ENCODE assay signal across 24 cellular contexts in the genomic region with DNA sequence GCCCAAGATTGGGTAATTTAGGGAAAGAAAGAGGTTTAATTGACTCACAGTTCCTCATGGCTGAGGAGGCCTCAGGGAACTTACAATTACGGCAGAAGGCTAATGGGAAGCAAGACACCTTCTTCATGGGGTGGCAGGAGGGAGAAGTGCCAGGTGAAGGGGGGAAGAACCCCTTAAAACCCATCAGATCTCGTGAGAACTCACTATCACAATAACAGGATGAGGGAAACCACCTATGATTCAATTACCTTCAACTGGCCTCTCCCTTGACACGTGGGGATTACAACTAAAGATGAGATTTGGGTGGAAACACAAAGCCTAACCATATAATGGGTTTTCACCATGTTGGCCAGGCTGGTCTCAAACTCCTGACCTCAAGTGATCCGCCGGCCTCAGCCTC. TPM values are rescaled to one million over a fixed set of nuclear protein-coding genes. Genes with fewer than 3 reads are reported as not detected.
A peak's percentile ranks its signal among the peaks of the same experiment; 100 is the strongest.
DNase-seq lines count a peak whose midpoint lies in the region; ATAC-seq and TF ChIP-seq lines count a peak whose summit lies in the region.
"Had no signal": no experiment of that assay in that cellular context is flagged by ENCODE, and none has a peak within 500 bp of the region (broad histone marks: within the 10 kb centered on the region; RNA-seq: fewer than 3 reads in every experiment).

No MANE protein-coding gene starts in this region.

- no peaks in the 10 kb centered on the region for H3K4me1 ChIP-seq in CD8-positive, alpha-beta T cell (ENCODE audit: insufficient read depth, low read length)
- H3K4me1 ChIP-seq: Peyer's patch had no signal

- no peak overlapping the region for H3K4me3 Mint-ChIP-seq in activated CD4-positive, alpha-beta T cell treated with anti-CD3 and anti-CD28 coated beads, Interleukin-2, amount 10 ng/mL, durations not matched to agents 7 days and 5 days
- no peak overlapping the region for H3K4me3 Mint-ChIP-seq in CD8-positive, alpha-beta T cell
- no peak overlapping the region for H3K4me3 Mint-ChIP-seq in activated naive CD8-positive, alpha-beta T cell
- no peak overlapping the region for H3K4me3 Mint-ChIP-seq in neural crest cell
- H3K4me3 Mint-ChIP-seq: natural killer cell; stimulated activated memory B cell treated with anti-CD40 and anti-IgM and Interleukin-4, amounts not matched to agents 10 μg/mL and 1 μg/mL and 100 μg/mL, for 72 hours had no signal

- intact Hi-C loops in CD8-positive, alpha-beta T cell (cut with DNase I, micrococcal nuclease): no loop called here

- peak; percentile 36 for ATAC-seq in CD8-positive, alpha-beta T cell
- ATAC-seq in HG02870 (IDR thresholded peaks at IDR 0.05; ENCODE audit: unreplicated experiment): no peak
- ATAC-seq: gastrocnemius medialis; stimulated activated memory B cell treated with anti-CD40 and anti-IgM and Interleukin-4, amounts not matched to agents 10 μg/mL and 1 μg/mL and 100 μg/mL, for 72 hours had no signal

- peaks cover 7% of the 10 kb centered on the region for H3K9me3 Mint-ChIP-seq in activated CD4-positive, alpha-beta T cell treated with anti-CD3 and anti-CD28 coated beads, Interleukin-2, amount 10 ng/mL, durations not matched to agents 7 days and 5 days
- no peaks in the 10 kb centered on the region for H3K9me3 Mint-ChIP-seq in CD8-positive, alpha-beta T cell
- peaks cover 5% of the 10 kb centered on the region for H3K9me3 Mint-ChIP-seq in activated naive CD8-positive, alpha-beta T cell (ENCODE audit: low read depth)
- H3K9me3 Mint-ChIP-seq in neural crest cell: peaks cover 2% of the 10 kb centered on the region
- H3K9me3 Mint-ChIP-seq: natural killer cell had no signal

- H3K27ac ChIP-seq in CD8-positive, alpha-beta T cell (ENCODE audit: low read depth, low read length): no peak overlapping the region
- H3K27ac ChIP-seq: gastrocnemius medialis, GM23248, Peyer's patch, WERI-Rb-1 had no signal

- CTCF ChIA-PET in activated CD4-positive, alpha-beta T cell treated with anti-CD3 and anti-CD28 coated beads, Interleukin-2, amount 10 ng/mL, durations not matched to agents 7 days and 5 days (lab: Charles Lee): no interaction called here
- CTCF ChIA-PET in CD8-positive, alpha-beta T cell (lab: Charles Lee): no interaction called here

- no peaks in the 10 kb centered on the region for H3K27me3 ChIP-seq in CD8-positive, alpha-beta T cell (ENCODE audit: insufficient read depth, low read length)
- H3K27me3 ChIP-seq: gastrocnemius medialis, Peyer's patch had no signal

- DNase-seq in activated CD4-positive, alpha-beta T cell treated with anti-CD3 and anti-CD28 coated beads, Interleukin-2, amount 10 ng/mL, durations not matched to agents 7 days and 5 days: no peak
- no peak for DNase-seq in activated CD4-positive, alpha-beta T cell treated with anti-CD3 and anti-CD28 coated beads, Interleukin-2, amount 50 U/mL, for 48 hours
- no peak for DNase-seq in CD8-positive, alpha-beta T cell
- no peak for DNase-seq in neural crest cell (ENCODE audit: low read depth, low spot score)
- DNase-seq in MV-4-11 (lab: John Stamatoyannopoulos, UW): no peak
- no peak for DNase-seq in NK-92 treated with Interleukin-12 subunit alpha and Interleukin-12 subunit beta, amount 100 ng/mL, for 24 hours (lab: John Stamatoyannopoulos, UW)
- DNase-seq: activated CD8-positive, alpha-beta memory T cell treated with anti-CD3 and anti-CD28 coated beads, Interleukin-2, amount 50 U/mL, for 48 hours; activated gamma-delta T cell treated with Interleukin-2 at 50 U/mL for 16 hours; aorta; CD8-positive, alpha-beta memory T cell; gastrocnemius medialis; GM23248; Karpas-422; midbrain; natural killer cell; NCI-H146; NCI-H345; NCI-H69; Peyer's patch; SHP77 treated with DMSO at 0.1 percent for 48 hours; WERI-Rb-1 had no signal

- peaks cover 4% of the 10 kb centered on the region for H3K36me3 Mint-ChIP-seq in activated CD4-positive, alpha-beta T cell treated with anti-CD3 and anti-CD28 coated beads, Interleukin-2, amount 10 ng/mL, durations not matched to agents 7 days and 5 days (ENCODE audit: low read depth)
- H3K36me3 Mint-ChIP-seq in CD8-positive, alpha-beta T cell: no peaks in the 10 kb centered on the region
- peaks cover 4% of the 10 kb centered on the region for H3K36me3 Mint-ChIP-seq in activated naive CD8-positive, alpha-beta T cell
- no peaks in the 10 kb centered on the region for H3K36me3 Mint-ChIP-seq in neural crest cell (ENCODE audit: low read depth)
- H3K36me3 Mint-ChIP-seq: CD8-positive, alpha-beta memory T cell; natural killer cell; stimulated activated memory B cell treated with anti-CD40 and anti-IgM and Interleukin-4, amounts not matched to agents 10 μg/mL and 1 μg/mL and 100 μg/mL, for 72 hours had no signal

- H3K9me3 ChIP-seq in CD8-positive, alpha-beta T cell (ENCODE audit: low read length): no peaks in the 10 kb centered on the region
- H3K9me3 ChIP-seq: gastrocnemius medialis, Peyer's patch had no signal

- H3K27ac Mint-ChIP-seq in activated CD4-positive, alpha-beta T cell treated with anti-CD3 and anti-CD28 coated beads, Interleukin-2, amount 10 ng/mL, durations not matched to agents 7 days and 5 days: peak overlapping the region; percentile 62
- H3K27ac Mint-ChIP-seq in CD8-positive, alpha-beta T cell: peak overlapping the region; percentile 6
- peak overlapping the region; percentile 84 for H3K27ac Mint-ChIP-seq in activated naive CD8-positive, alpha-beta T cell
- peak overlapping the region; percentile 15 for H3K27ac Mint-ChIP-seq in neural crest cell (ENCODE audit: unreplicated experiment)
- H3K27ac Mint-ChIP-seq: stimulated activated memory B cell treated with anti-CD40 and anti-IgM and Interleukin-4, amounts not matched to agents 10 μg/mL and 1 μg/mL and 100 μg/mL, for 72 hours had no signal

- H3K4me1 Mint-ChIP-seq in activated CD4-positive, alpha-beta T cell treated with anti-CD3 and anti-CD28 coated beads, Interleukin-2, amount 10 ng/mL, durations not matched to agents 7 days and 5 days: peaks cover 22% of the 10 kb centered on the region
- H3K4me1 Mint-ChIP-seq in CD8-positive, alpha-beta T cell (ENCODE audit: low read depth): peaks cover 17% of the 10 kb centered on the region
- peaks cover 19% of the 10 kb centered on the region for H3K4me1 Mint-ChIP-seq in activated naive CD8-positive, alpha-beta T cell (ENCODE audit: low read depth)
- H3K4me1 Mint-ChIP-seq in neural crest cell: peaks cover 10% of the 10 kb centered on the region
- H3K4me1 Mint-ChIP-seq: stimulated activated memory B cell treated with anti-CD40 and anti-IgM and Interleukin-4, amounts not matched to agents 10 μg/mL and 1 μg/mL and 100 μg/mL, for 72 hours had no signal

- no peak for TF ChIP-seq CTCF in CD8-positive, alpha-beta T cell (IDR thresholded peaks at IDR 0.05)
- TF ChIP-seq CTCF in neural crest cell (conservative IDR thresholded peaks at IDR 0.05): no peak

- POLR2A ChIA-PET in activated CD4-positive, alpha-beta T cell treated with anti-CD3 and anti-CD28 coated beads, Interleukin-2, amount 10 ng/mL, durations not matched to agents 7 days and 5 days (lab: Charles Lee): no interaction called here
- POLR2A ChIA-PET in CD8-positive, alpha-beta T cell (lab: Charles Lee): interaction anchor here (0.8 to 1.0 kb wide), 2 partner anchors 28 to 29 kb away, joined by 3 to 4 read pairs; a partner anchor contains a TSS

- no peak overlapping the region for H3K4me3 ChIP-seq in CD8-positive, alpha-beta T cell (ENCODE audit: low read depth, low read length)
- H3K4me3 ChIP-seq: gastrocnemius medialis, GM23248, Peyer's patch had no signal

- H3K36me3 ChIP-seq in CD8-positive, alpha-beta T cell (ENCODE audit: insufficient read depth, low read length): no peaks in the 10 kb centered on the region
- H3K36me3 ChIP-seq: gastrocnemius medialis, Peyer's patch, WERI-Rb-1 had no signal

- no peaks in the 10 kb centered on the region for H3K27me3 Mint-ChIP-seq in activated CD4-positive, alpha-beta T cell treated with anti-CD3 and anti-CD28 coated beads, Interleukin-2, amount 10 ng/mL, durations not matched to agents 7 days and 5 days
- no peaks in the 10 kb centered on the region for H3K27me3 Mint-ChIP-seq in CD8-positive, alpha-beta T cell (ENCODE audit: low read depth)
- no peaks in the 10 kb centered on the region for H3K27me3 Mint-ChIP-seq in activated naive CD8-positive, alpha-beta T cell
- H3K27me3 Mint-ChIP-seq in neural crest cell (ENCODE audit: low read depth): no peaks in the 10 kb centered on the region
- H3K27me3 Mint-ChIP-seq: stimulated activated memory B cell treated with anti-CD40 and anti-IgM and Interleukin-4, amounts not matched to agents 10 μg/mL and 1 μg/mL and 100 μg/mL, for 72 hours had no signal

RNA-seq across cellular contexts. Expression of a gene that starts 28.8 kb away (rescaled TPM):
- 100 to 1,000 TPM in 1 of 2 experiments, 10 to 100 TPM in 1; 95.0 to 111 TPM for total RNA-seq in activated CD4-positive, alpha-beta T cell treated with anti-CD3 and anti-CD28 coated beads, Interleukin-2, amount 10 ng/mL, durations not matched to agents 7 days and 5 days
- 1,000 to 10,000 TPM; 1,160 to 1,236 TPM for total RNA-seq in CD8-positive, alpha-beta T cell
- total RNA-seq in neural crest cell: 42.0 and 51.4 TPM in 2 replicates

Comparison
In these comparisons a context has a peak if more than half of its experiments do, and no peak if none do; other contexts are left out.
1. H3K27ac Mint-ChIP-seq: peak in every context shown above with its lines; median percentile 84 in activated naive CD8-positive, alpha-beta T cell; 62 in activated CD4-positive, alpha-beta T cell treated with anti-CD3 and anti-CD28 coated beads, Interleukin-2, amount 10 ng/mL, durations not matched to agents 7 days and 5 days; 15 in neural crest cell; 6 in CD8-positive, alpha-beta T cell.
2. RNA of a gene that starts 28.8 kb away (total RNA-seq): 1,160 to 1,236 TPM in CD8-positive, alpha-beta T cell; 95.0 to 111 TPM in activated CD4-positive, alpha-beta T cell treated with anti-CD3 and anti-CD28 coated beads, Interleukin-2, amount 10 ng/mL, durations not matched to agents 7 days and 5 days and 42.0 to 51.4 TPM in neural crest cell; every median in the first group is over 10 times any median in the second.